In genomic region chr1:199862047-199862446, GRCh38 we compare ENCODE assay signal across 20 cellular contexts.
DNase-seq lines count a peak whose midpoint lies in the region; TF ChIP-seq lines count a peak whose summit lies in the region.
"Had no signal": no experiment of that assay in that cellular context is flagged by ENCODE, and none has a peak within 500 bp of the region (broad histone marks: within the 10 kb centered on the region; RNA-seq: fewer than 3 reads in every experiment).

No MANE protein-coding gene starts in this region.

- TF ChIP-seq CTCF in fibroblast of pulmonary artery (IDR thresholded peaks at IDR 0.05; ENCODE audit: low read length, missing control alignments) = no peak
- TF ChIP-seq CTCF in osteoblast (IDR thresholded peaks at IDR 0.05; ENCODE audit: extremely low read depth, low read depth, low read length) = no peak

- peaks cover 24% of the 10 kb centered on the region for H3K27me3 Mint-ChIP-seq in activated T-cell treated with anti-CD3 and anti-CD28 coated beads, Interleukin-2, amount 50 U/mL, for 24 hours
- H3K27me3 Mint-ChIP-seq: CD4-positive, CD25-positive, alpha-beta regulatory T cell had no signal

- no peaks in the 10 kb centered on the region for H3K79me2 ChIP-seq in osteoblast (ENCODE audit: insufficient read depth, low read length)

- no peak overlapping the region for H3K4me2 ChIP-seq in osteoblast (ENCODE audit: insufficient read depth, low read length)
- H3K4me2 ChIP-seq: GM23338 had no signal

- DNase-seq in M059J (ENCODE audit: low read depth) (peak; percentile 44), RPMI7951 (ENCODE audit: low read depth) (peak; percentile 16), fibroblast of pulmonary artery (ENCODE audit: low read depth) (peak; percentile 16), osteoblast (ENCODE audit: insufficient read length, low spot score, missing footprints) (no peak), HuH-7.5 (ENCODE audit: low spot score) (no peak)
- DNase-seq in activated T-cell treated with anti-CD3 and anti-CD28 coated beads, Interleukin-2, amount 50 U/mL, for 24 hours = no peak
- DNase-seq: ACHN; BE2C; C1 segment of cervical spinal cord; CD4-positive, CD25-positive, alpha-beta regulatory T cell; CD8-positive, alpha-beta memory T cell; COR-L47; DMS 273 treated with DMSO at 0.1 percent for 48 hours; DMS53; DND-41; GDM1; HCEC 1CT; IMR-90 had no signal

- no peaks in the 10 kb centered on the region for H3K9me3 ChIP-seq in osteoblast (ENCODE audit: low read depth, low read length)
- H3K9me3 ChIP-seq: BE2C had no signal

- H3K36me3 ChIP-seq in osteoblast (ENCODE audit: insufficient read depth, low read length) = no peaks in the 10 kb centered on the region
- H3K36me3 ChIP-seq: BE2C had no signal

- no peaks in the 10 kb centered on the region for H3K36me3 Mint-ChIP-seq in activated T-cell treated with anti-CD3 and anti-CD28 coated beads, Interleukin-2, amount 50 U/mL, for 24 hours (ENCODE audit: low read depth)
- H3K36me3 Mint-ChIP-seq: CD4-positive, CD25-positive, alpha-beta regulatory T cell had no signal

- no peak overlapping the region for H3K27ac Mint-ChIP-seq in activated T-cell treated with anti-CD3 and anti-CD28 coated beads, Interleukin-2, amount 50 U/mL, for 24 hours
- H3K27ac Mint-ChIP-seq: CD4-positive, CD25-positive, alpha-beta regulatory T cell; CD8-positive, alpha-beta memory T cell; GM23338 had no signal

- no peaks in the 10 kb centered on the region for H3K27me3 ChIP-seq in osteoblast (ENCODE audit: insufficient read depth, low read length)

- peaks cover 8% of the 10 kb centered on the region for H3K4me1 Mint-ChIP-seq in activated T-cell treated with anti-CD3 and anti-CD28 coated beads, Interleukin-2, amount 50 U/mL, for 24 hours (ENCODE audit: low read depth)

- no peak overlapping the region for H3K4me3 ChIP-seq in fibroblast of pulmonary artery (replicated peaks; ENCODE audit: low read depth, low read length)
- no peak overlapping the region for H3K4me3 ChIP-seq in osteoblast (ENCODE audit: insufficient read depth, low read length)
- H3K4me3 ChIP-seq: GM23338 had no signal

- no peak overlapping the region for H3K4me3 Mint-ChIP-seq in activated T-cell treated with anti-CD3 and anti-CD28 coated beads, Interleukin-2, amount 50 U/mL, for 24 hours
- H3K4me3 Mint-ChIP-seq: CD4-positive, CD25-positive, alpha-beta regulatory T cell; CD8-positive, alpha-beta memory T cell; GM23338 had no signal

- no peaks in the 10 kb centered on the region for H3K4me1 ChIP-seq in osteoblast (ENCODE audit: insufficient read depth, low read length)
- H3K4me1 ChIP-seq: BE2C had no signal

- no peak overlapping the region for H3K27ac ChIP-seq in osteoblast (ENCODE audit: low read depth, low read length)
- H3K27ac ChIP-seq: HL-60 had no signal

- H3K9me3 Mint-ChIP-seq in activated T-cell treated with anti-CD3 and anti-CD28 coated beads, Interleukin-2, amount 50 U/mL, for 24 hours = no peaks in the 10 kb centered on the region
- H3K9me3 Mint-ChIP-seq: GM23338 had no signal

- no peak overlapping the region for H2AFZ ChIP-seq in osteoblast (ENCODE audit: low read length)
- H2AFZ ChIP-seq: GM23338 had no signal

- no peaks in the 10 kb centered on the region for H4K20me1 ChIP-seq in osteoblast (ENCODE audit: insufficient read depth, low read length)

Comparison
In these comparisons a context has a peak if more than half of its experiments do, and no peak if none do; other contexts are left out.
1. DNase-seq: peak in M059J (single experiment), RPMI7951 (single experiment) and fibroblast of pulmonary artery (single experiment); none in osteoblast (single experiment), HuH-7.5 (single experiment) and activated T-cell treated with anti-CD3 and anti-CD28 coated beads, Interleukin-2, amount 50 U/mL, for 24 hours (single experiment).